In the genomic region with DNA sequence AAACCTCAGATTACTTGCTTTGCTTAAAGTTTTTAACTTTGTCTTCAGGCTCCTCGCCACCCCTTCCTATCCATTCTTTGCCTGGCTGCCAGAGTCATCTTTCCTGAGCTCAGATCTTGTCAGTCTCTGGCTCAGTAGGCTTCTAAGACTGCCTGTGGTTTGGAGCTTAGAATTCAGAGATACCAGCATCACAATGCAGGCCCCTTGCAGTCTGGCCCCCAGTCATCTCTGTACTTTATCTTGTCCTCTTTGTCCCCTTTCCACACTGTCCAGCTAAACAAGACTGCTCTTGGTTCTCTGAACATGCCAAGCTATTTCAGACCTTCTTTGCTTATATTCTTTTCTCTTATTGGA, we compare ENCODE assay signal across 1 cellular context.
TF ChIP-seq lines count a peak whose summit lies in the region.

No MANE protein-coding gene starts in this region.

TF ChIP-seq in IMR-90, 13 proteins besides CTCF, POLR2A, EP300 and RAD21:
- TF ChIP-seq RCOR1 (IDR thresholded peaks at IDR 0.05; ENCODE audit: insufficient replicate concordance, low read length) (no peak), ELK1 (IDR thresholded peaks at IDR 0.05; ENCODE audit: borderline replicate concordance, low read depth, low read length) (no peak), MAFK (IDR thresholded peaks at IDR 0.05; ENCODE audit: low read depth, low read length) (no peak), FOS (IDR thresholded peaks at IDR 0.05; ENCODE audit: low read depth, low read length) (no peak), BHLHE40 (IDR thresholded peaks at IDR 0.05; ENCODE audit: low read depth, low read length) (no peak), MAZ (IDR thresholded peaks at IDR 0.05; ENCODE audit: borderline replicate concordance, low read depth, low read length) (no peak), USF2 (IDR thresholded peaks at IDR 0.05; ENCODE audit: low read depth, low read length) (no peak), NFE2L2 (IDR thresholded peaks at IDR 0.05; ENCODE audit: low read depth, low read length) (no peak), MXI1 (IDR thresholded peaks at IDR 0.05; ENCODE audit: borderline replicate concordance, low read depth, low read length) (no peak), CEBPB (IDR thresholded peaks at IDR 0.05; ENCODE audit: low read depth, low read length) (no peak), SMC3 (IDR thresholded peaks at IDR 0.05; ENCODE audit: low read depth, low read length) (no peak), CHD1 (IDR thresholded peaks at IDR 0.05; ENCODE audit: low read depth, low read length) (no peak), RFX5 (IDR thresholded peaks at IDR 0.05; ENCODE audit: low read depth, low read length) (no peak)
